ENCODE assay signal across 12 cellular contexts in genomic region chr2:196944570-196944969, GRCh38. TPM values are rescaled to one million over a fixed set of nuclear protein-coding genes. Genes with fewer than 3 reads are reported as not detected.
DNase-seq lines count a peak whose midpoint lies in the region; ATAC-seq and TF ChIP-seq lines count a peak whose summit lies in the region.
"Had no signal": no experiment of that assay in that cellular context is flagged by ENCODE, and none has a peak within 500 bp of the region (broad histone marks: within the 10 kb centered on the region; RNA-seq: fewer than 3 reads in every experiment).

No MANE protein-coding gene starts in this region.

- H3K4me1 ChIP-seq in foreskin keratinocyte, result no peaks in the 10 kb centered on the region

- no peak overlapping the region for H3K27ac ChIP-seq in foreskin keratinocyte

- ATAC-seq in GM18909 (IDR thresholded peaks at IDR 0.05; ENCODE audit: poor library complexity, unreplicated experiment) (peak; percentile 96), GM21717 (IDR thresholded peaks at IDR 0.05; ENCODE audit: unreplicated experiment) (peak; percentile 98), HG03196 (IDR thresholded peaks at IDR 0.05; ENCODE audit: unreplicated experiment) (peak; percentile 82), foreskin keratinocyte (peak; percentile 33)

- DNase-seq in foreskin keratinocyte (no peak), A172 (ENCODE audit: low spot score) (no peak), HuH-7.5 (ENCODE audit: low spot score) (no peak), NCI-H2029 (lab: John Stamatoyannopoulos, UW) (no peak)
- no peak for DNase-seq in stimulated activated naive CD4-positive, alpha-beta T cell (lab: John Stamatoyannopoulos, UW)
- DNase-seq: activated gamma-delta T cell treated with Interleukin-2 at 50 U/mL for 16 hours, head of caudate nucleus, NCI-H2227 treated with DMSO at 0.1 percent for 48 hours, T1000 had no signal

- no peaks in the 10 kb centered on the region for H3K27me3 ChIP-seq in foreskin keratinocyte

- no peak for TF ChIP-seq CTCF in foreskin keratinocyte (conservative IDR thresholded peaks at IDR 0.05)

RNA-seq across cellular contexts. Expression of gene PGAP1, which starts 18.1 kb away (rescaled TPM):
- 7.6 and 9.0 TPM in 2 replicates for total RNA-seq in foreskin keratinocyte
- polyA plus RNA-seq in foreskin keratinocyte, result 0.84 and 0.90 TPM in 2 replicates
- total RNA-seq in A172 (2014; rRNA removed; shearing (Covaris generic)), result 4.1 and 6.5 TPM in 2 replicates

Comparison
In these comparisons a context has a peak if more than half of its experiments do, and no peak if none do; other contexts are left out.
1. ATAC-seq: peak in every context shown above with its lines; median percentile 98 in GM21717; 96 in GM18909; 82 in HG03196; 33 in foreskin keratinocyte.